In the genomic region with DNA sequence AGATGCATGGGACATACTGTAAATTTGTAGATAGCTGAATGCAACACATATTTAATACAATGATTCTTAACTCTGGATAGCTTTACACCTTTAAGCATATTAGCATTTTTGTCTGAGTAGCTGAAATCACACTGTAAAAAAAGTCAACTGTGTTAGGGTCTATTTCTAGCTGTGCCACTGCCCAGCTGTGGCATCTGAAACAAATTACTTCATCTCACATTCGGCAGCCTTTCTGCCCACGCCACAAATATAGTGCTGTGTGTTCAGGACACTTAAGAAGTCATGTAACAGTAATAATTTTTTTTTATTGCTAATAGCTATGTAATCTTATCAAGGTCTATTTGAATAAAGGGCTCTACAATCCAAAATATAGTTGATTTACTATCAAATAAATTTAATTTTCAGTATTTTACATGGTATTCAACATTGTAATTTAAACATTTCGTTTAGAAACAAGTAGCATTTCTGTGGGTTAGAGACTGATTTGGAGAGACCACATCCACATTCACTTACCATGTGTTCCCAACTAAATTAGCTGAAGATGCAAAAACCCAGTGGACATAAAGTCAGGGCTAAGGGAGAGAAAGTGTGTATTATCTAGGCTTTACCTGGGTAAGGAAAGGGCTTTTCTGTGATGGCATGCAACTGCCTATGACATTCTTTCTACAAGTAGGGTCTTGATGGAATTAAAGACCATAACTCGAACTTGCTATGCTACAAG, we compare ENCODE assay signal across 15 cellular contexts.
"Had no signal": no experiment of that assay in that cellular context is flagged by ENCODE, and none has a peak within 500 bp of the region (broad histone marks: within the 10 kb centered on the region; RNA-seq: fewer than 3 reads in every experiment).

No MANE protein-coding gene starts in this region.

- H3K4me1 ChIP-seq: testis, upper lobe of left lung had no signal

- H3K4me3 ChIP-seq: pancreas, testis, upper lobe of left lung had no signal

- DNase-seq: activated CD4-positive, alpha-beta T cell treated with anti-CD3 and anti-CD28 coated beads, Interleukin-2, amount 50 U/mL, for 1 hour; activated naive CD4-positive, alpha-beta T cell treated with Interleukin-2 at 50 U/mL for 16 hours; activated T-cell treated with anti-CD3 and anti-CD28 coated beads for 4 hours; anterior cingulate cortex; effector CD8-positive, alpha-beta T cell; foreskin fibroblast; hippocampal formation; mammary epithelial cell; naive thymus-derived CD8-positive, alpha-beta T cell; pancreas; small intestine; stimulated activated naive CD8-positive, alpha-beta T cell treated with anti-CD3 and anti-CD28 coated beads, Interleukin-15, amount 100 ng/mL, for 72 hours; testis; upper lobe of left lung had no signal

- H3K27ac ChIP-seq: pancreas, testis, upper lobe of left lung had no signal

- H3K9me3 ChIP-seq: pancreas, testis, upper lobe of left lung had no signal

- H3K27me3 ChIP-seq: pancreas, testis, upper lobe of left lung had no signal

- H3K36me3 ChIP-seq: pancreas, upper lobe of left lung had no signal

- ATAC-seq: left lobe of liver; naive thymus-derived CD8-positive, alpha-beta T cell; pancreas; stimulated activated naive CD8-positive, alpha-beta T cell treated with anti-CD3 and anti-CD28 coated beads, Interleukin-15, amount 100 ng/mL, for 72 hours had no signal
